In genomic region chr7:19404912-19405329, GRCh38 we compare ENCODE assay signal across 10 cellular contexts.
DNase-seq lines count a peak whose midpoint lies in the region; ATAC-seq, FAIRE-seq and TF ChIP-seq lines count a peak whose summit lies in the region.
"Had no signal": no experiment of that assay in that cellular context is flagged by ENCODE, and none has a peak within 500 bp of the region (broad histone marks: within the 10 kb centered on the region; RNA-seq: fewer than 3 reads in every experiment).

No MANE protein-coding gene starts in this region.

- peak; percentile 99 for ATAC-seq in A549
- no peak for ATAC-seq in HG03432 (IDR thresholded peaks at IDR 0.05; ENCODE audit: unreplicated experiment)
- ATAC-seq in HG03139 (IDR thresholded peaks at IDR 0.05; ENCODE audit: unreplicated experiment) = no peak
- ATAC-seq in stimulated activated effector memory CD8-positive, alpha-beta T cell treated with anti-CD3 and anti-CD28 coated beads, Interleukin-12 subunit alpha, Interleukin-12 subunit beta, amount 100 ng/mL, for 72 hours = no peak

- H3K4me3 ChIP-seq in A549 = no peak overlapping the region
- H3K4me3 ChIP-seq in HAP-1 = no peak overlapping the region

- TF ChIP-seq POLR2A in A549 (IDR thresholded peaks at IDR 0.05; ENCODE audit: low read length) = no peak

- H3K9me3 ChIP-seq in A549 (no peaks in the 10 kb centered on the region), HAP-1 (no peaks in the 10 kb centered on the region)

- H3K27ac ChIP-seq in A549 = peak overlapping the region; percentile 57 to 63

- H3K4me1 Mint-ChIP-seq in stimulated activated effector memory CD8-positive, alpha-beta T cell treated with anti-CD3 and anti-CD28 coated beads, Interleukin-12 subunit alpha, Interleukin-12 subunit beta, amount 100 ng/mL, for 72 hours = no peaks in the 10 kb centered on the region

- H3K9me3 Mint-ChIP-seq in stimulated activated effector memory CD8-positive, alpha-beta T cell treated with anti-CD3 and anti-CD28 coated beads, Interleukin-12 subunit alpha, Interleukin-12 subunit beta, amount 100 ng/mL, for 72 hours = peaks cover 5% of the 10 kb centered on the region

- H3K27ac Mint-ChIP-seq in stimulated activated effector memory CD8-positive, alpha-beta T cell treated with anti-CD3 and anti-CD28 coated beads, Interleukin-12 subunit alpha, Interleukin-12 subunit beta, amount 100 ng/mL, for 72 hours = no peak overlapping the region

- H3K4me2 ChIP-seq in A549 = peak overlapping the region; percentile 70

- WGBS in A549 (ENCODE audit: missing lambda C conversion rate) = 1% methylated on average over 3 of the region's 3 CpGs

- peak; percentile 43 to 83 for DNase-seq in A549 (ENCODE audit: low read depth in 1 of 2, low spot score in 1 of 2)
- peak; percentile 27 to 32 for DNase-seq in HAP-1 (ENCODE audit: low spot score in 2 of 2)
- DNase-seq in SW480 (ENCODE audit: low spot score) = peak; percentile 88
- DNase-seq in germinal center (ENCODE audit: low spot score) = peak; percentile 1
- DNase-seq in stimulated activated effector memory CD8-positive, alpha-beta T cell treated with anti-CD3 and anti-CD28 coated beads, Interleukin-12 subunit alpha, Interleukin-12 subunit beta, amount 100 ng/mL, for 72 hours (ENCODE audit: low spot score in 2 of 2) = no peak
- DNase-seq in putamen (ENCODE audit: low spot score) = no peak
- DNase-seq: activated T-cell treated with anti-CD3 and anti-CD28 coated beads, Interleukin-2, amount 50 U/mL, for 1 hour; stimulated activated CD4-positive, alpha-beta T cell treated with anti-CD3 and anti-CD28 coated beads, Interleukin-1b, Interleukin-23, amount 100 ng/mL, for 48 hours had no signal

- H3K36me3 ChIP-seq in HAP-1 (replicated peaks) = no peaks in the 10 kb centered on the region

- no peaks in the 10 kb centered on the region for H3K36me3 Mint-ChIP-seq in stimulated activated effector memory CD8-positive, alpha-beta T cell treated with anti-CD3 and anti-CD28 coated beads, Interleukin-12 subunit alpha, Interleukin-12 subunit beta, amount 100 ng/mL, for 72 hours

- in situ Hi-C loops in HAP-1 (cut with MboI; ENCODE audit: low sequenced_read_pairs) = no loop called here

- POLR2A ChIA-PET in A549 (lab: Yijun Ruan, JAX) = no interaction called here

- CTCF ChIA-PET in A549 (lab: Yijun Ruan, JAX) = no interaction called here

- TF ChIP-seq EP300 in A549 (IDR thresholded peaks at IDR 0.05) = no peak

- H3K27me3 ChIP-seq in HAP-1 (ENCODE audit: low read depth) = no peaks in the 10 kb centered on the region

- TF ChIP-seq RAD21 in A549 (conservative IDR thresholded peaks at IDR 0.05 in 1 of 2, IDR thresholded peaks at IDR 0.05 in 1 of 2) = no peak

- H3K4me1 ChIP-seq in A549 = peaks cover 24% of the 10 kb centered on the region; the same call in 2 of the 3 replicates
- peaks cover 21% of the 10 kb centered on the region for H3K4me1 ChIP-seq in HAP-1

- H3K4me3 Mint-ChIP-seq in stimulated activated effector memory CD8-positive, alpha-beta T cell treated with anti-CD3 and anti-CD28 coated beads, Interleukin-12 subunit alpha, Interleukin-12 subunit beta, amount 100 ng/mL, for 72 hours = no peak overlapping the region

- peak; percentile 46 for FAIRE-seq in A549 (lab: Jason Lieb, UNC)

- TF ChIP-seq CTCF in A549 (IDR thresholded peaks at IDR 0.05) = no peak

TF ChIP-seq in A549, 52 proteins besides CTCF, POLR2A, EP300 and RAD21:
- peak in 1 of 2 experiments; percentile 51; a peak in 2 of 4 replicates for TF ChIP-seq CEBPB (IDR thresholded peaks at IDR 0.05)
- no peak for TF ChIP-seq SREBF2 (IDR thresholded peaks at IDR 0.05)
- no peak for TF ChIP-seq MAZ (IDR thresholded peaks at IDR 0.05; ENCODE audit: borderline replicate concordance, low read depth, low read length)
- TF ChIP-seq, protein P1, sequence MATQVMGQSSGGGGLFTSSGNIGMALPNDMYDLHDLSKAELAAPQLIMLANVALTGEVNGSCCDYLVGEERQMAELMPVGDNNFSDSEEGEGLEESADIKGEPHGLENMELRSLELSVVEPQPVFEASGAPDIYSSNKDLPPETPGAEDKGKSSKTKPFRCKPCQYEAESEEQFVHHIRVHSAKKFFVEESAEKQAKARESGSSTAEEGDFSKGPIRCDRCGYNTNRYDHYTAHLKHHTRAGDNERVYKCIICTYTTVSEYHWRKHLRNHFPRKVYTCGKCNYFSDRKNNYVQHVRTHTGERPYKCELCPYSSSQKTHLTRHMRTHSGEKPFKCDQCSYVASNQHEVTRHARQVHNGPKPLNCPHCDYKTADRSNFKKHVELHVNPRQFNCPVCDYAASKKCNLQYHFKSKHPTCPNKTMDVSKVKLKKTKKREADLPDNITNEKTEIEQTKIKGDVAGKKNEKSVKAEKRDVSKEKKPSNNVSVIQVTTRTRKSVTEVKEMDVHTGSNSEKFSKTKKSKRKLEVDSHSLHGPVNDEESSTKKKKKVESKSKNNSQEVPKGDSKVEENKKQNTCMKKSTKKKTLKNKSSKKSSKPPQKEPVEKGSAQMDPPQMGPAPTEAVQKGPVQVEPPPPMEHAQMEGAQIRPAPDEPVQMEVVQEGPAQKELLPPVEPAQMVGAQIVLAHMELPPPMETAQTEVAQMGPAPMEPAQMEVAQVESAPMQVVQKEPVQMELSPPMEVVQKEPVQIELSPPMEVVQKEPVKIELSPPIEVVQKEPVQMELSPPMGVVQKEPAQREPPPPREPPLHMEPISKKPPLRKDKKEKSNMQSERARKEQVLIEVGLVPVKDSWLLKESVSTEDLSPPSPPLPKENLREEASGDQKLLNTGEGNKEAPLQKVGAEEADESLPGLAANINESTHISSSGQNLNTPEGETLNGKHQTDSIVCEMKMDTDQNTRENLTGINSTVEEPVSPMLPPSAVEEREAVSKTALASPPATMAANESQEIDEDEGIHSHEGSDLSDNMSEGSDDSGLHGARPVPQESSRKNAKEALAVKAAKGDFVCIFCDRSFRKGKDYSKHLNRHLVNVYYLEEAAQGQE (IDR thresholded peaks at IDR 0.05) = no peak
- TF ChIP-seq, protein P2, sequence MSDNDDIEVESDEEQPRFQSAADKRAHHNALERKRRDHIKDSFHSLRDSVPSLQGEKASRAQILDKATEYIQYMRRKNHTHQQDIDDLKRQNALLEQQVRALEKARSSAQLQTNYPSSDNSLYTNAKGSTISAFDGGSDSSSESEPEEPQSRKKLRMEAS (IDR thresholded peaks at IDR 0.05) = peak; percentile 41
- no peak for TF ChIP-seq TFCP2L1 (CRISPR knock-in tag; IDR thresholded peaks at IDR 0.05)
- TF ChIP-seq JUNB (IDR thresholded peaks at IDR 0.05) = peak; percentile 66
- no peak for TF ChIP-seq HOXB13 (CRISPR knock-in tag; IDR thresholded peaks at IDR 0.05; ENCODE audit: low read depth)
- TF ChIP-seq GATA3 (IDR thresholded peaks at IDR 0.05; ENCODE audit: borderline replicate concordance) = peak; percentile 77; the same call in 1 of the 2 replicates
- peak; percentile 63 for TF ChIP-seq FOSL2 (IDR thresholded peaks at IDR 0.05)
- peak; percentile 91 for TF ChIP-seq FOSL2 (CRISPR knock-in tag; IDR thresholded peaks at IDR 0.05)
- no peak for TF ChIP-seq HDAC2 (IDR thresholded peaks at IDR 0.05)
- TF ChIP-seq JUN (IDR thresholded peaks at IDR 0.05) = 0 out of 5 replicates have a peak, but pooled peaks have one; percentile 29 to 32
- TF ChIP-seq, protein P3, sequence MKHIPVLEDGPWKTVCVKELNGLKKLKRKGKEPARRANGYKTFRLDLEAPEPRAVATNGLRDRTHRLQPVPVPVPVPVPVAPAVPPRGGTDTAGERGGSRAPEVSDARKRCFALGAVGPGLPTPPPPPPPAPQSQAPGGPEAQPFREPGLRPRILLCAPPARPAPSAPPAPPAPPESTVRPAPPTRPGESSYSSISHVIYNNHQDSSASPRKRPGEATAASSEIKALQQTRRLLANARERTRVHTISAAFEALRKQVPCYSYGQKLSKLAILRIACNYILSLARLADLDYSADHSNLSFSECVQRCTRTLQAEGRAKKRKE (CRISPR knock-in tag; IDR thresholded peaks at IDR 0.05; ENCODE audit: low read depth) = no peak
- no peak for TF ChIP-seq BHLHE40 (IDR thresholded peaks at IDR 0.05; ENCODE audit: low read depth, low read length)
- no peak for TF ChIP-seq EHF (CRISPR knock-in tag; IDR thresholded peaks at IDR 0.05)

Comparison
In these comparisons a context has a peak if more than half of its experiments do, and no peak if none do; other contexts are left out.
1. ATAC-seq: peak in A549 (2 of 2); none in HG03432 (single experiment), HG03139 (single experiment) and stimulated activated effector memory CD8-positive, alpha-beta T cell treated with anti-CD3 and anti-CD28 coated beads, Interleukin-12 subunit alpha, Interleukin-12 subunit beta, amount 100 ng/mL, for 72 hours (single experiment).
2. DNase-seq: peak in A549 (2 of 2), HAP-1 (2 of 2), SW480 (single experiment) and germinal center (single experiment); none in stimulated activated effector memory CD8-positive, alpha-beta T cell treated with anti-CD3 and anti-CD28 coated beads, Interleukin-12 subunit alpha, Interleukin-12 subunit beta, amount 100 ng/mL, for 72 hours (0 of 2) and putamen (single experiment).